In genomic region chr5:10745133-10745532, GRCh38 we compare ENCODE assay signal across 1 cellular context.
TF ChIP-seq lines count a peak whose summit lies in the region.

No MANE protein-coding gene starts in this region.

TF ChIP-seq in IMR-90, 13 proteins besides CTCF, POLR2A, EP300 and RAD21:
- TF ChIP-seq RFX5 (IDR thresholded peaks at IDR 0.05; ENCODE audit: low read depth, low read length): no peak
- no peak for TF ChIP-seq SMC3 (IDR thresholded peaks at IDR 0.05; ENCODE audit: low read depth, low read length)
- TF ChIP-seq CEBPB (IDR thresholded peaks at IDR 0.05; ENCODE audit: low read depth, low read length): no peak
- no peak for TF ChIP-seq MAZ (IDR thresholded peaks at IDR 0.05; ENCODE audit: borderline replicate concordance, low read depth, low read length)
- no peak for TF ChIP-seq FOS (IDR thresholded peaks at IDR 0.05; ENCODE audit: low read depth, low read length)
- TF ChIP-seq BHLHE40 (IDR thresholded peaks at IDR 0.05; ENCODE audit: low read depth, low read length): no peak
- TF ChIP-seq, protein P1, sequence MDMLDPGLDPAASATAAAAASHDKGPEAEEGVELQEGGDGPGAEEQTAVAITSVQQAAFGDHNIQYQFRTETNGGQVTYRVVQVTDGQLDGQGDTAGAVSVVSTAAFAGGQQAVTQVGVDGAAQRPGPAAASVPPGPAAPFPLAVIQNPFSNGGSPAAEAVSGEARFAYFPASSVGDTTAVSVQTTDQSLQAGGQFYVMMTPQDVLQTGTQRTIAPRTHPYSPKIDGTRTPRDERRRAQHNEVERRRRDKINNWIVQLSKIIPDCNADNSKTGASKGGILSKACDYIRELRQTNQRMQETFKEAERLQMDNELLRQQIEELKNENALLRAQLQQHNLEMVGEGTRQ (IDR thresholded peaks at IDR 0.05; ENCODE audit: low read depth, low read length): no peak
